1 cellular context compared by ENCODE assay signal in the genomic region with DNA sequence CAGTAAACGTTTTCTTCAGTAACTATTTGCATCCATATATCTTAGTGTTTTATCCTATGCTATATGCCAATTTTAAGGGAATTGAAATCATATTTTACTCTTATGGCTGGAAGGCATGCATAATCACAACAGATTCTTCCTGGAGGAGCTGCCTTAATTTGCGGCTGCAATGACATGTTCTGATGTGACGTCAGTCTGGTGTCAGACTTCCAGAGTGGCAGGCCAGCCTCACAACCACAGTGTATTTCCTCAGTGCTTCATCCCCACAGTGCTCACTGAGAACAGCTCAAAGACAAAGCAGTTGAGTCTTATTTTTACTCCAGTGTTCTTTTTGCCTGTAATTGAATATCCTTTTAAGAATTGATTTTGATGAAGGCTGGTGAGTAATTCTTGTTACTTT.
TF ChIP-seq lines count a peak whose summit lies in the region.

No MANE protein-coding gene starts in this region.

TF ChIP-seq in HepG2, 621 proteins besides CTCF, POLR2A, EP300 and RAD21 (continued from another document):
- TF ChIP-seq, protein P1, sequence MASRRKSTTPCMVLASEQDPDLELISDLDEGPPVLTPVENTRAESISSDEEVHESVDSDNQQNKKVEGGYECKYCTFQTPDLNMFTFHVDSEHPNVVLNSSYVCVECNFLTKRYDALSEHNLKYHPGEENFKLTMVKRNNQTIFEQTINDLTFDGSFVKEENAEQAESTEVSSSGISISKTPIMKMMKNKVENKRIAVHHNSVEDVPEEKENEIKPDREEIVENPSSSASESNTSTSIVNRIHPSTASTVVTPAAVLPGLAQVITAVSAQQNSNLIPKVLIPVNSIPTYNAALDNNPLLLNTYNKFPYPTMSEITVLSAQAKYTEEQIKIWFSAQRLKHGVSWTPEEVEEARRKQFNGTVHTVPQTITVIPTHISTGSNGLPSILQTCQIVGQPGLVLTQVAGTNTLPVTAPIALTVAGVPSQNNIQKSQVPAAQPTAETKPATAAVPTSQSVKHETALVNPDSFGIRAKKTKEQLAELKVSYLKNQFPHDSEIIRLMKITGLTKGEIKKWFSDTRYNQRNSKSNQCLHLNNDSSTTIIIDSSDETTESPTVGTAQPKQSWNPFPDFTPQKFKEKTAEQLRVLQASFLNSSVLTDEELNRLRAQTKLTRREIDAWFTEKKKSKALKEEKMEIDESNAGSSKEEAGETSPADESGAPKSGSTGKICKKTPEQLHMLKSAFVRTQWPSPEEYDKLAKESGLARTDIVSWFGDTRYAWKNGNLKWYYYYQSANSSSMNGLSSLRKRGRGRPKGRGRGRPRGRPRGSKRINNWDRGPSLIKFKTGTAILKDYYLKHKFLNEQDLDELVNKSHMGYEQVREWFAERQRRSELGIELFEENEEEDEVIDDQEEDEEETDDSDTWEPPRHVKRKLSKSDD (CRISPR knock-in tag; IDR thresholded peaks at IDR 0.05; ENCODE audit: low read depth), result no peak
- TF ChIP-seq TIGD3 (CRISPR knock-in tag; IDR thresholded peaks at IDR 0.05; ENCODE audit: borderline replicate concordance), result no peak
- TF ChIP-seq CHD2 (IDR thresholded peaks at IDR 0.05; ENCODE audit: low read depth, low read length), result no peak
- TF ChIP-seq TFAP4 (IDR thresholded peaks at IDR 0.05; ENCODE audit: borderline replicate concordance, low read depth), result no peak
- TF ChIP-seq NPAS2 (CRISPR knock-in tag; IDR thresholded peaks at IDR 0.05; ENCODE audit: borderline replicate concordance), result no peak
